24 cellular contexts compared by ENCODE assay signal in the genomic region with DNA sequence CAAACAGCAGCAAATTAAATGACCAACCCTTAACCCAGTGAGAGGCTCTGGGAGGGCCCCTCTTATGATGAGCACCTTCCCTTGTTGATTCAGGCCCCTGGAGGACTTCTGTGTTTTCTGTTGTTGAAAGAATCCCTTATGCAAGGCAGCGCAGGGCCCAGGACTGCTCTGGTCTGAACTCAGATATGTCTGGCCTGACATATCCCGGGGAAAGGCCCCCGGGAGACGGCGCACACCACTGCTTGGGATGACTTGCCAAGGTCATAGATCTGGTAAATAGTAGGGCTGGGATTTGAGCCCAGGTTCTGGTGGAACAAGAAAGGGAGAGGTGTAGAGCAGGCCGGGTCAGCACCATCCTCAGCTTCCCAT.
DNase-seq lines count a peak whose midpoint lies in the region; ATAC-seq and TF ChIP-seq lines count a peak whose summit lies in the region.
"Had no signal": no experiment of that assay in that cellular context is flagged by ENCODE, and none has a peak within 500 bp of the region (broad histone marks: within the 10 kb centered on the region; RNA-seq: fewer than 3 reads in every experiment).

No MANE protein-coding gene starts in this region.

- H3K27me3 ChIP-seq in PC-3 (ENCODE audit: low read length) = no peaks in the 10 kb centered on the region
- H3K27me3 ChIP-seq in upper lobe of left lung = no peaks in the 10 kb centered on the region
- H3K27me3 ChIP-seq: BLaER1 treated with 17β-estradiol and CSF1 and Interleukin-3, amounts not matched to agents 10 nM and 100 nM; transverse colon had no signal

- POLR2A ChIA-PET in PC-3 (lab: Charles Lee; ENCODE audit: unreplicated experiment) = no interaction called here

- ATAC-seq in activated naive CD4-positive, alpha-beta T cell treated with anti-CD3 and anti-CD28 coated beads, Interleukin-2, amount 50 U/mL, for 72 hours = no peak
- ATAC-seq in PC-3 (no peak), upper lobe of left lung (ENCODE audit: low FRiP score in 2 of 2) (peak; percentile 51 to 73), HG02973 (IDR thresholded peaks at IDR 0.05; ENCODE audit: unreplicated experiment) (no peak)
- ATAC-seq: K562 had no signal

- H2AFZ ChIP-seq in PC-3 (ENCODE audit: low read length) = no peak overlapping the region
- H2AFZ ChIP-seq: parathyroid adenoma had no signal

- CTCF ChIA-PET in PC-3 (lab: Charles Lee) = no interaction called here

- H3K4me3 ChIP-seq in PC-3 (ENCODE audit: low read length) (no peak overlapping the region), upper lobe of left lung (no peak overlapping the region)
- H3K4me3 ChIP-seq: BLaER1 treated with 17β-estradiol and CSF1 and Interleukin-3, amounts not matched to agents 10 nM and 100 nM; HAP-1; K562; smooth muscle cell; transverse colon had no signal

- intact Hi-C loops in PC-3 (cut with micrococcal nuclease) = no loop called here

- peaks cover 49% of the 10 kb centered on the region for H3K4me1 ChIP-seq in PC-3 (ENCODE audit: insufficient read depth, low read length)
- peaks cover 9 to 21% (median 13%) of the 10 kb centered on the region in 4 donors for H3K4me1 ChIP-seq in upper lobe of left lung
- H3K4me1 ChIP-seq: parathyroid adenoma, transverse colon had no signal

- H3K36me3 ChIP-seq in PC-3 (ENCODE audit: low read depth, low read length) (no peaks in the 10 kb centered on the region), upper lobe of left lung (peaks cover 0 to 3% (median 0%) of the 10 kb centered on the region in 4 donors)
- H3K36me3 ChIP-seq: HAP-1, transverse colon, WERI-Rb-1 had no signal

- TF ChIP-seq POLR2A in upper lobe of left lung (IDR thresholded peaks at IDR 0.05) = no peak

- no peak for TF ChIP-seq EP300 in upper lobe of left lung (IDR thresholded peaks at IDR 0.05)

- H3K9me3 Mint-ChIP-seq in activated naive CD4-positive, alpha-beta T cell treated with anti-CD3 and anti-CD28 coated beads, Interleukin-2, amount 50 U/mL, for 72 hours = peaks cover 0 to 3% of the 10 kb centered on the region in 2 donors
- H3K9me3 Mint-ChIP-seq: nephron progenitor cell had no signal

- H3K79me2 ChIP-seq in PC-3 (ENCODE audit: low read length) = no peaks in the 10 kb centered on the region
- H3K79me2 ChIP-seq: parathyroid adenoma had no signal

- H3K27ac Mint-ChIP-seq in activated naive CD4-positive, alpha-beta T cell treated with anti-CD3 and anti-CD28 coated beads, Interleukin-2, amount 50 U/mL, for 72 hours = peak overlapping the region; percentile 24 to 36
- H3K27ac Mint-ChIP-seq: nephron progenitor cell had no signal

- H3F3A ChIP-seq in PC-3 (ENCODE audit: low read length, unreplicated experiment) = no peaks in the 10 kb centered on the region

- H3K9me3 ChIP-seq in PC-3 (ENCODE audit: low read length) (no peaks in the 10 kb centered on the region), upper lobe of left lung (no peaks in the 10 kb centered on the region)
- H3K9me3 ChIP-seq: BLaER1 treated with 17β-estradiol and CSF1 and Interleukin-3, amounts not matched to agents 10 nM and 100 nM; HAP-1; transverse colon had no signal

- H3K27ac ChIP-seq in PC-3 (ENCODE audit: low read length) (peak overlapping the region; percentile 83; the same call in 1 of the 2 replicates), upper lobe of left lung (peak overlapping the region in 3 of 4 donors; percentile 37 to 82 (median 80))
- H3K27ac ChIP-seq: BLaER1 treated with 17β-estradiol and CSF1 and Interleukin-3, amounts not matched to agents 10 nM and 100 nM; parathyroid adenoma; transverse colon; WERI-Rb-1 had no signal

- H4K20me1 ChIP-seq in PC-3 (ENCODE audit: low read length) = no peaks in the 10 kb centered on the region

- WGBS in upper lobe of left lung, 2 donors = 59 to 72% methylated on average over 6 of the region's 6 CpGs

- no peaks in the 10 kb centered on the region for H3K9me2 ChIP-seq in PC-3 (replicated peaks; ENCODE audit: low read length)

- no peak overlapping the region for H3K9ac ChIP-seq in PC-3 (ENCODE audit: low read length)
- H3K9ac ChIP-seq: BLaER1 treated with 17β-estradiol and CSF1 and Interleukin-3, amounts not matched to agents 10 nM and 100 nM; parathyroid adenoma had no signal

- BruUV-seq in PC-3 (replicated peaks; lab: Mats Ljungman, UMichigan) = no TSS peak

- DNase-seq in activated naive CD4-positive, alpha-beta T cell treated with anti-CD3 and anti-CD28 coated beads, Interleukin-2, amount 50 U/mL, for 72 hours (ENCODE audit: low spot score in 2 of 2) = no peak
- no peak for DNase-seq in activated naive CD4-positive, alpha-beta T cell (lab: John Stamatoyannopoulos, UW)
- DNase-seq in PC-3 (no peak), islet precursor cell (peak; percentile 47), upper lobe of left lung (peak; percentile 18 to 80), OCI-M1 (lab: John Stamatoyannopoulos, UW) (no peak)
- DNase-seq: activated CD4-positive, alpha-beta T cell treated with anti-CD3 and anti-CD28 coated beads, Interleukin-2, amount 50 U/mL, for 1 hour; cerebellar nuclear complex; COR-L47; NCI-H1436; NCI-H524; nephron progenitor cell; NK-92 treated with Interleukin-12 subunit alpha and Interleukin-12 subunit beta, amount 100 ng/mL, for 24 hours; SHP77 treated with DMSO at 0.1 percent for 48 hours; SW 1271; T1000; transverse colon; WERI-Rb-1 had no signal

- no peak for TF ChIP-seq CTCF in PC-3 (conservative IDR thresholded peaks at IDR 0.05; ENCODE audit: low read depth, low read length)
- TF ChIP-seq CTCF in upper lobe of left lung (IDR thresholded peaks at IDR 0.05) = no peak

- H3K36me3 Mint-ChIP-seq in activated naive CD4-positive, alpha-beta T cell treated with anti-CD3 and anti-CD28 coated beads, Interleukin-2, amount 50 U/mL, for 72 hours = no peaks in the 10 kb centered on the region

- no peak overlapping the region for H3K4me2 ChIP-seq in PC-3 (ENCODE audit: low read length)

Comparison
In these comparisons a context has a peak if more than half of its experiments do, and no peak if none do; other contexts are left out.
1. ATAC-seq: peak in upper lobe of left lung (2 of 2); none in activated naive CD4-positive, alpha-beta T cell treated with anti-CD3 and anti-CD28 coated beads, Interleukin-2, amount 50 U/mL, for 72 hours (0 of 2), PC-3 (single experiment) and HG02973 (single experiment).
2. DNase-seq: peak in islet precursor cell (single experiment) and upper lobe of left lung (2 of 2); none in activated naive CD4-positive, alpha-beta T cell treated with anti-CD3 and anti-CD28 coated beads, Interleukin-2, amount 50 U/mL, for 72 hours (0 of 2), activated naive CD4-positive, alpha-beta T cell (0 of 4), PC-3 (single experiment) and OCI-M1 (single experiment).